In genomic region chr6:30721198-30722024, GRCh38 we compare ENCODE assay signal across 8 cellular contexts.
DNase-seq lines count a peak whose midpoint lies in the region; ATAC-seq lines count a peak whose summit lies in the region.

No MANE protein-coding gene starts in this region.

- DNase-seq in GM03348 (ENCODE audit: low spot score) (peak; percentile 94), NCI-H526 (lab: John Stamatoyannopoulos, UW) (peak; percentile 61 to 93), left kidney (ENCODE audit: low read depth, low spot score) (peak; percentile 96)
- peak; percentile 98 for DNase-seq in activated CD4-positive, alpha-beta T cell treated with anti-CD3 and anti-CD28 coated beads for 48 hours
- peak; percentile 98 to 99 for DNase-seq in stimulated activated CD4-positive, alpha-beta T cell treated with anti-CD3 and anti-CD28 coated beads, Interleukin-1b, Interleukin-23, amount 100 ng/mL, for 4 hours (ENCODE audit: low read depth in 2 of 2)

- peak overlapping the region; percentile 91 for H3K27ac ChIP-seq in cingulate gyrus (ENCODE audit: low read depth, low read length)

- ATAC-seq in HG03103 (IDR thresholded peaks at IDR 0.05; ENCODE audit: low read depth, unreplicated experiment) (peak; percentile 27), HG02840 (IDR thresholded peaks at IDR 0.05; ENCODE audit: low FRiP score, unreplicated experiment) (no peak)
